8 cellular contexts compared by ENCODE assay signal in the genomic region with DNA sequence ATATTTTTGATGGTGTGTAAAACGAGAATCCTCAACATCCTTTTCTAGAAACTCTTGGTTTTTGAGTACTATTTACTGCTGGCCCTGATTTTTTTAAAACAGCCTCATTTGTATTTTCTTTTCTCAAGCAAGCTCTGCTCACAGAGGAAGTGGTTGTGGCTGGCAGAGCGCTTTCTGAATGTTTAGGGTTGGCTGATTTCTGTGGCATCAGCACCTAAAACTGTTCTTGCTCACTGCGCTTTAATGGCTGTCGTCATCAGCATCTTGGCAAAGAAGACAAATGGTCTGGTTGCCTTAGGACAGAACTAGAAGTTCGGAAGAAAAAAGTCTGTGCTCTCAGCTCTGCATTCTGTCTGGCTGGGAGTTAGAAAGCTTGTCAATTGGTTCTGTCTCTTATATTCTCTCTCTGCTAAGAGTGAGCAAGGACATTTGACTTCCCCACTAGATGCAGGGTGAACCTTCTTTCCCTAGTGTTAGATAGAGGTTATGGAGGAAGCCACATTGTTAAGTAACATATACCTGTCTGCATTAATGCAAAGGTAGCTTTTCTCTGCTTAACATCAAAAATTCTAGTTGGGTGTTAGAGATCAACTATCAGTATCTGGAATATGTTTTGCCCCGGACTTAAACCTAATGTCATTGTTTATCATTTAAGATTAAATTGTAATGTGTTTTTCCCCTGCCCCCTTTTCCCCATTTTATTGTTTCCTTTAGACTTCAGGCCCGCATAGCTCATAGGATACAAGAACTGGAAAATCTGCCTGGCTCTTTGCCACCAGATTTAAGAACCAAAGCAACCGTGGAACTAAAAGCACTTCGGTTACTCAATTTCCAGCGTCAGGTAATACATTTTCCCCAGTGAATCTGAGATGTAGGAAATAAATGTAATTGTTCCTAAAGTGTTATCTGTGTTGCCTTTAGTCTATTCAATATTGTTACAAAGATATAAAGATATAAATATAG. TPM values are rescaled to one million over a fixed set of nuclear protein-coding genes. Genes with fewer than 3 reads are reported as not detected.
DNase-seq lines count a peak whose midpoint lies in the region; ATAC-seq lines count a peak whose summit lies in the region.

No MANE protein-coding gene starts in this region.

- ATAC-seq in left cardiac atrium (peak; percentile 58 to 68), HG03378 (IDR thresholded peaks at IDR 0.05; ENCODE audit: unreplicated experiment) (peak; percentile 96)

- peak; percentile 24 for DNase-seq in left cardiac atrium
- DNase-seq in cardiac septum (ENCODE audit: low spot score), result no peak
- DNase-seq in activated CD8-positive, alpha-beta memory T cell treated with anti-CD3 and anti-CD28 coated beads, Interleukin-2, amount 50 U/mL, for 4 hours, result peak; percentile 53
- peak; percentile 18 for DNase-seq in foreskin melanocyte
- peak; percentile 5 to 49 (median 30) for DNase-seq in stimulated activated CD4-positive, alpha-beta T cell treated with anti-CD3 and anti-CD28 coated beads, Interleukin-1b, Interleukin-23, amount 100 ng/mL, for 24 hours (ENCODE audit: low read depth in 4 of 4, low spot score in 1 of 4)
- DNase-seq in NCI-H1417 treated with DMSO at 0.1 percent for 48 hours (lab: John Stamatoyannopoulos, UW), result no peak
- no peak for DNase-seq in NCI-H146 (lab: John Stamatoyannopoulos, UW)

- intact Hi-C loops in left cardiac atrium (cut with DNase I) (no loop called here), cardiac septum (cut with DNase I) (no loop called here)

RNA-seq across cellular contexts. Expression of a gene that starts 39.0 kb away (rescaled TPM):
- 100 to 1,000 TPM in 1 of 2 donors, 10 to 100 TPM in 1; 77.4 to 115 TPM for total RNA-seq in left cardiac atrium
- total RNA-seq in cardiac septum, result 105 TPM

Comparison
In these comparisons a context has a peak if more than half of its experiments do, and no peak if none do; other contexts are left out.
1. DNase-seq: peak in left cardiac atrium (single experiment), activated CD8-positive, alpha-beta memory T cell treated with anti-CD3 and anti-CD28 coated beads, Interleukin-2, amount 50 U/mL, for 4 hours (single experiment), foreskin melanocyte (single experiment) and stimulated activated CD4-positive, alpha-beta T cell treated with anti-CD3 and anti-CD28 coated beads, Interleukin-1b, Interleukin-23, amount 100 ng/mL, for 24 hours (4 of 4); none in cardiac septum (single experiment), NCI-H1417 treated with DMSO at 0.1 percent for 48 hours (single experiment) and NCI-H146 (single experiment).